1 cellular context compared by ENCODE assay signal in genomic region chr13:25232937-25233515, GRCh38.
TF ChIP-seq lines count a peak whose summit lies in the region.

No MANE protein-coding gene starts in this region.

TF ChIP-seq in GM12878, 131 proteins besides CTCF, POLR2A, EP300 and RAD21 (continued from another document):
- TF ChIP-seq BCLAF1 (IDR thresholded peaks at IDR 0.05), result no peak
